Comparison of ENCODE assay signal across 1 cellular context in genomic region chr22:45557926-45558325, GRCh38. TPM values are rescaled to one million over a fixed set of nuclear protein-coding genes. Genes with fewer than 3 reads are reported as not detected.
"Had no signal": no experiment of that assay in that cellular context is flagged by ENCODE, and none has a peak within 500 bp of the region (broad histone marks: within the 10 kb centered on the region; RNA-seq: fewer than 3 reads in every experiment).

No MANE protein-coding gene starts in this region.

RNA-seq across cellular contexts. Expression of gene FBLN1, which starts 55.2 kb away (rescaled TPM):
- total RNA-seq: natural killer cell treated with Interleukin-12 subunit alpha and Interleukin-12 subunit beta and Interleukin-15 and Interleukin-18, amount 100 ng/mL, for 72 hours had no signal
